8 cellular contexts compared by ENCODE assay signal in the genomic region with DNA sequence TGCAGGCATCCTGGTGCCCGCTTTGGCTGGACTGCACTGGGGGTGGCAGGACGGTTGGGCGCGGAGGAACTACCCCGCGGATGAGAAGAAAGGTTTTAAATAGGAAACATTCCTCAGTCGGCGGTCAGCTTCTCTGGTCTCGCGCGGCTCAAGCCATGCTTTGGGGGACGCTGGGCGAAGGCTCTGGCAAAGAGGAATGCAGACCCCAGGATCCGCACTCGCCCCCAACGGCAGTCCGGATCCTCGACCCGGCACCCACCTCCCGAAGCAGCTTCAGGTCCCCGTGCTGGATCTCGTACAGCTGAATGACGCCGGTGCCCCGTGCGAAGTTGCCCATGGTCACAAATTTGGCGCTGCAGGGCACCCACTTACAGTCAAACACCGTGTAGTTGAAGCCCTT.
A peak's percentile ranks its signal among the peaks of the same experiment; 100 is the strongest.
DNase-seq lines count a peak whose midpoint lies in the region; TF ChIP-seq lines count a peak whose summit lies in the region.

No MANE protein-coding gene starts in this region.

- H3K27me3 ChIP-seq in NT2/D1 (ENCODE audit: insufficient read depth, insufficient read length), result no peaks in the 10 kb centered on the region
- H3K27me3 ChIP-seq in effector memory CD4-positive, alpha-beta T cell (replicated peaks; ENCODE audit: control insufficient read depth, insufficient read depth, low read length, poor library complexity, severe bottlenecking), result no peaks in the 10 kb centered on the region
- no peaks in the 10 kb centered on the region for H3K27me3 ChIP-seq in muscle layer of duodenum (ENCODE audit: low read depth, low read length)

- peak overlapping the region; percentile 80 for H3K4me3 ChIP-seq in HEK293 (ENCODE audit: low read depth, low read length)
- H3K4me3 ChIP-seq in NT2/D1 (ENCODE audit: insufficient read length, low read depth), result peak overlapping the region; percentile 97
- H3K4me3 ChIP-seq in effector memory CD4-positive, alpha-beta T cell (ENCODE audit: insufficient read depth, low read depth, low read length, poor library complexity, severe bottlenecking), result peak overlapping the region; percentile 93
- peak overlapping the region; percentile 95 to 100 for H3K4me3 ChIP-seq in muscle layer of duodenum (ENCODE audit: low read depth in 1 of 2, low read length in 2 of 2)

- POLR2A ChIA-PET in HEK293 (lab: Yijun Ruan, JAX), result interaction anchor here (0.6 to 2.4 kb wide), 3 partner anchors 11 to 1964 kb away, joined by 3 to 9 read pairs (median 7); partner anchors contain the start of gene PPP3R1

- H3K9me3 ChIP-seq in HEK293 (ENCODE audit: control insufficient read depth, insufficient read depth, low read depth, low read length) (no peaks in the 10 kb centered on the region), NT2/D1 (ENCODE audit: insufficient read depth, low read length) (no peaks in the 10 kb centered on the region), muscle layer of duodenum (ENCODE audit: control insufficient read depth in 1 of 2, low read length in 2 of 2) (no peaks in the 10 kb centered on the region)
- no peaks in the 10 kb centered on the region for H3K9me3 ChIP-seq in effector memory CD4-positive, alpha-beta T cell (ENCODE audit: control insufficient read depth, low read length)

- H3K27ac ChIP-seq in HEK293 (ENCODE audit: extremely low read depth, low read depth, low read length) (peak overlapping the region; percentile 95), muscle layer of duodenum (ENCODE audit: low read length) (peak overlapping the region; percentile 98)
- H3K27ac ChIP-seq in effector memory CD4-positive, alpha-beta T cell (ENCODE audit: insufficient read depth, low read length, poor library complexity, severe bottlenecking), result peak overlapping the region; percentile 94

- peak; percentile 63 for DNase-seq in NOMO-1 treated with DMSO at 0.1 percent for 48 hours (lab: John Stamatoyannopoulos, UW; ENCODE audit: unreplicated experiment)
- DNase-seq in NOMO-1 treated with dmso at 0.1 percent for 144 hours (lab: John Stamatoyannopoulos, UW; ENCODE audit: unreplicated experiment), result no peak
- peak; percentile 23 for DNase-seq in NT2/D1 (ENCODE audit: low read depth, low spot score)
- no peak for DNase-seq in effector memory CD4-positive, alpha-beta T cell
- no peak for DNase-seq in foreskin melanocyte
- DNase-seq in NCI-H1105 (lab: John Stamatoyannopoulos, UW), result no peak

- peaks cover 20 to 24% of the 10 kb centered on the region in 2 experiments for H3K36me3 ChIP-seq in HEK293 (ENCODE audit: control insufficient read depth in 2 of 2, insufficient read depth in 1 of 2, low read length in 2 of 2)
- H3K36me3 ChIP-seq in NT2/D1 (ENCODE audit: insufficient read depth, insufficient read length, low read length), result peaks cover 36% of the 10 kb centered on the region
- H3K36me3 ChIP-seq in effector memory CD4-positive, alpha-beta T cell (ENCODE audit: control insufficient read depth, insufficient read depth, low read length), result peaks cover 15% of the 10 kb centered on the region
- H3K36me3 ChIP-seq in muscle layer of duodenum (ENCODE audit: control insufficient read depth in 1 of 2, insufficient read depth in 2 of 2, low read length in 2 of 2), result peaks cover 6 to 11% of the 10 kb centered on the region in 2 donors

- peak overlapping the region; percentile 97 for H3K9ac ChIP-seq in NT2/D1 (ENCODE audit: insufficient read length, low read depth)

- H3K4me1 ChIP-seq in HEK293 (ENCODE audit: control insufficient read depth, insufficient read depth, low read length), result no peaks in the 10 kb centered on the region; the same call in 1 of the 2 replicates
- H3K4me1 ChIP-seq in NT2/D1 (ENCODE audit: insufficient read depth, insufficient read length), result no peaks in the 10 kb centered on the region
- peaks cover 24% of the 10 kb centered on the region for H3K4me1 ChIP-seq in effector memory CD4-positive, alpha-beta T cell (ENCODE audit: control insufficient read depth, insufficient read depth, low read length, poor library complexity, severe bottlenecking)
- peaks cover 24 to 27% of the 10 kb centered on the region in 2 donors for H3K4me1 ChIP-seq in muscle layer of duodenum (ENCODE audit: control insufficient read depth in 1 of 2, insufficient read depth in 2 of 2, low read length in 2 of 2)

- CTCF ChIA-PET in HEK293 (lab: Yijun Ruan, JAX), result interaction anchor here (0.7 to 1.8 kb wide), 4 partner anchors 35 to 1614 kb away, joined by 4 to 8 read pairs (median 4); no protein-coding TSS in a partner anchor

- TF ChIP-seq CTCF in HEK293 (tag by site-specific recombination; IDR thresholded peaks at IDR 0.05), result no peak

TF ChIP-seq in HEK293, 187 proteins besides CTCF, POLR2A, EP300 and RAD21 (continues in another document):
- no peak for TF ChIP-seq INSM2 (tag by site-specific recombination; IDR thresholded peaks at IDR 0.05)
- TF ChIP-seq ZNF600 (tag by site-specific recombination; IDR thresholded peaks at IDR 0.05), result peak; percentile 66
- TF ChIP-seq GLIS2 (tag by site-specific recombination; IDR thresholded peaks at IDR 0.05), result 0 out of 2 replicates have a peak, but pooled peaks have one; percentile 40
- TF ChIP-seq, protein P1, sequence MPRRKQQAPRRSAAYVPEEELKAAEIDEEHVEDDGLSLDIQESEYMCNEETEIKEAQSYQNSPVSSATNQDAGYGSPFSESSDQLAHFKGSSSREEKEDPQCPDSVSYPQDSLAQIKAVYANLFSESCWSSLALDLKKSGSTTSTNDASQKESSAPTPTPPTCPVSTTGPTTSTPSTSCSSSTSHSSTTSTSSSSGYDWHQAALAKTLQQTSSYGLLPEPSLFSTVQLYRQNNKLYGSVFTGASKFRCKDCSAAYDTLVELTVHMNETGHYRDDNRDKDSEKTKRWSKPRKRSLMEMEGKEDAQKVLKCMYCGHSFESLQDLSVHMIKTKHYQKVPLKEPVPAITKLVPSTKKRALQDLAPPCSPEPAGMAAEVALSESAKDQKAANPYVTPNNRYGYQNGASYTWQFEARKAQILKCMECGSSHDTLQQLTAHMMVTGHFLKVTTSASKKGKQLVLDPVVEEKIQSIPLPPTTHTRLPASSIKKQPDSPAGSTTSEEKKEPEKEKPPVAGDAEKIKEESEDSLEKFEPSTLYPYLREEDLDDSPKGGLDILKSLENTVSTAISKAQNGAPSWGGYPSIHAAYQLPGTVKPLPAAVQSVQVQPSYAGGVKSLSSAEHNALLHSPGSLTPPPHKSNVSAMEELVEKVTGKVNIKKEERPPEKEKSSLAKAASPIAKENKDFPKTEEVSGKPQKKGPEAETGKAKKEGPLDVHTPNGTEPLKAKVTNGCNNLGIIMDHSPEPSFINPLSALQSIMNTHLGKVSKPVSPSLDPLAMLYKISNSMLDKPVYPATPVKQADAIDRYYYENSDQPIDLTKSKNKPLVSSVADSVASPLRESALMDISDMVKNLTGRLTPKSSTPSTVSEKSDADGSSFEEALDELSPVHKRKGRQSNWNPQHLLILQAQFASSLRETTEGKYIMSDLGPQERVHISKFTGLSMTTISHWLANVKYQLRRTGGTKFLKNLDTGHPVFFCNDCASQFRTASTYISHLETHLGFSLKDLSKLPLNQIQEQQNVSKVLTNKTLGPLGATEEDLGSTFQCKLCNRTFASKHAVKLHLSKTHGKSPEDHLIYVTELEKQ (tag by site-specific recombination; IDR thresholded peaks at IDR 0.05; ENCODE audit: borderline replicate concordance), result no peak
- TF ChIP-seq, protein P2, sequence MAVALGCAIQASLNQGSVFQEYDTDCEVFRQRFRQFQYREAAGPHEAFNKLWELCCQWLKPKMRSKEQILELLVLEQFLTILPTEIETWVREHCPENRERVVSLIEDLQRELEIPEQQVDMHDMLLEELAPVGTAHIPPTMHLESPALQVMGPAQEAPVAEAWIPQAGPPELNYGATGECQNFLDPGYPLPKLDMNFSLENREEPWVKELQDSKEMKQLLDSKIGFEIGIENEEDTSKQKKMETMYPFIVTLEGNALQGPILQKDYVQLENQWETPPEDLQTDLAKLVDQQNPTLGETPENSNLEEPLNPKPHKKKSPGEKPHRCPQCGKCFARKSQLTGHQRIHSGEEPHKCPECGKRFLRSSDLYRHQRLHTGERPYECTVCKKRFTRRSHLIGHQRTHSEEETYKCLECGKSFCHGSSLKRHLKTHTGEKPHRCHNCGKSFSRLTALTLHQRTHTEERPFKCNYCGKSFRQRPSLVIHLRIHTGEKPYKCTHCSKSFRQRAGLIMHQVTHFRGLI (tag by site-specific recombination; IDR thresholded peaks at IDR 0.05), result peak; percentile 90
- no peak for TF ChIP-seq ZNF404 (tag by site-specific recombination; IDR thresholded peaks at IDR 0.05)
- TF ChIP-seq IKZF3 (tag by site-specific recombination; IDR thresholded peaks at IDR 0.05), result no peak
- TF ChIP-seq YY2 (tag by site-specific recombination; IDR thresholded peaks at IDR 0.05), result no peak
- no peak for TF ChIP-seq ZNF169 (tag by site-specific recombination; IDR thresholded peaks at IDR 0.05)
- 0 out of 2 replicates have a peak, but pooled peaks have one; percentile 8 for TF ChIP-seq ZBTB20 (tag by site-specific recombination; IDR thresholded peaks at IDR 0.05)
- no peak for TF ChIP-seq ZNF488 (tag by site-specific recombination; IDR thresholded peaks at IDR 0.05)
- TF ChIP-seq ZFP37 (tag by site-specific recombination; IDR thresholded peaks at IDR 0.05), result peak; percentile 78; the same call in 1 of the 2 replicates
- TF ChIP-seq ZNF302 (tag by site-specific recombination; IDR thresholded peaks at IDR 0.05; ENCODE audit: low read depth), result no peak
- TF ChIP-seq ZNF529 (tag by site-specific recombination; IDR thresholded peaks at IDR 0.05; ENCODE audit: insufficient replicate concordance), result no peak

Comparison
In these comparisons a context has a peak if more than half of its experiments do, and no peak if none do; other contexts are left out.
1. DNase-seq: peak in NOMO-1 treated with DMSO at 0.1 percent for 48 hours (single experiment) and NT2/D1 (single experiment); none in NOMO-1 treated with dmso at 0.1 percent for 144 hours (single experiment), effector memory CD4-positive, alpha-beta T cell (0 of 3), foreskin melanocyte (single experiment) and NCI-H1105 (single experiment).
2. Peak in every context shown above with its lines, with median percentiles within 50 percentile points of each other: H3K27ac ChIP-seq and H3K4me3 ChIP-seq.